ENCODE assay signal across 14 cellular contexts in genomic region chr15:65066001-65066634, GRCh38. TPM values are rescaled to one million over a fixed set of nuclear protein-coding genes. Genes with fewer than 3 reads are reported as not detected.
A peak's percentile ranks its signal among the peaks of the same experiment; 100 is the strongest.
DNase-seq lines count a peak whose midpoint lies in the region; ATAC-seq and TF ChIP-seq lines count a peak whose summit lies in the region.
"Had no signal": no experiment of that assay in that cellular context is flagged by ENCODE, and none has a peak within 500 bp of the region (broad histone marks: within the 10 kb centered on the region; RNA-seq: fewer than 3 reads in every experiment).

No MANE protein-coding gene starts in this region.

- CTCF ChIA-PET in MCF 10A (lab: Yijun Ruan, JAX), result interaction anchor here (0.7 to 1.0 kb wide), 4 partner anchors 11 to 37 kb away, joined by 3 to 6 read pairs (median 4); no protein-coding TSS in a partner anchor

- H3K9me3 Mint-ChIP-seq in MCF 10A (ENCODE audit: unreplicated experiment) (no peaks in the 10 kb centered on the region), type B pancreatic cell (no peaks in the 10 kb centered on the region), endothelial cell (ENCODE audit: unreplicated experiment) (no peaks in the 10 kb centered on the region)

- H3K27ac ChIP-seq in breast epithelium (peak overlapping the region; percentile 76 to 96), muscle layer of colon (ENCODE audit: low read depth, low read length) (peak overlapping the region; percentile 89)
- H3K27ac ChIP-seq: epithelial cell of prostate, PC-9 had no signal

- H3K4me1 ChIP-seq in breast epithelium, result no peaks in the 10 kb centered on the region
- H3K4me1 ChIP-seq in muscle layer of colon (ENCODE audit: insufficient read depth, low read length), result peaks cover 48% of the 10 kb centered on the region

- TF ChIP-seq CTCF in breast epithelium (IDR thresholded peaks at IDR 0.05), result no peak
- no peak for TF ChIP-seq CTCF in MCF 10A (IDR thresholded peaks at IDR 0.05; ENCODE audit: unreplicated experiment)
- TF ChIP-seq CTCF in type B pancreatic cell (conservative IDR thresholded peaks at IDR 0.05), result no peak
- no peak for TF ChIP-seq CTCF in endothelial cell (IDR thresholded peaks at IDR 0.05; ENCODE audit: unreplicated experiment)

- H3K9ac ChIP-seq in muscle layer of colon (ENCODE audit: low read length), result peak overlapping the region; percentile 84

- intact Hi-C loops in breast epithelium (cut with DNase I; ENCODE audit: low total_unique reads), result loop anchor here (2.0 kb wide), 1 partner anchor 53 kb away; no protein-coding TSS in a partner anchor
- intact Hi-C loops in MCF 10A (cut with micrococcal nuclease), result no loop called here

- H3K4me3 ChIP-seq in breast epithelium (peak overlapping the region in 2 of 3 donors; percentile 61 to 86), muscle layer of colon (ENCODE audit: low read depth in 1 of 2, low read length in 2 of 2) (peak overlapping the region in 1 of 2 donors; percentile 86)
- H3K4me3 ChIP-seq: PC-9, thyroid gland had no signal

- TF ChIP-seq POLR2A in breast epithelium (IDR thresholded peaks at IDR 0.05), result no peak

- H3K27ac Mint-ChIP-seq in MCF 10A (ENCODE audit: low read depth, unreplicated experiment) (no peak overlapping the region), type B pancreatic cell (peak overlapping the region; percentile 32), endothelial cell (ENCODE audit: unreplicated experiment) (no peak overlapping the region)

- H3K27me3 Mint-ChIP-seq in MCF 10A (ENCODE audit: insufficient read depth, unreplicated experiment) (peaks cover 35% of the 10 kb centered on the region), type B pancreatic cell (peaks cover 42% of the 10 kb centered on the region), endothelial cell (ENCODE audit: unreplicated experiment) (peaks cover 5% of the 10 kb centered on the region)

- BruUV-seq in MCF 10A (replicated peaks; lab: Mats Ljungman, UMichigan), result no TSS peak

- ATAC-seq in HG03196 (IDR thresholded peaks at IDR 0.05; ENCODE audit: unreplicated experiment), result no peak

- no peaks in the 10 kb centered on the region for H3K36me3 ChIP-seq in breast epithelium
- peaks cover 21% of the 10 kb centered on the region for H3K36me3 ChIP-seq in muscle layer of colon (ENCODE audit: insufficient read depth, low read length)
- H3K36me3 ChIP-seq: thyroid gland had no signal

- DNase-seq in breast epithelium (ENCODE audit: low spot score in 2 of 2) (no peak), MCF 10A (ENCODE audit: unreplicated experiment) (no peak), dermis blood vessel endothelial cell (peak; percentile 14), type B pancreatic cell (ENCODE audit: extremely low spot score, unreplicated experiment) (no peak), NCI-H2107 (lab: John Stamatoyannopoulos, UW) (no peak), endothelial cell (ENCODE audit: low spot score) (no peak)
- DNase-seq: activated CD4-positive, alpha-beta T cell treated with anti-CD3 and anti-CD28 coated beads, Interleukin-2, amount 50 U/mL, for 1 hour; PC-9; thyroid gland had no signal

- H3K36me3 Mint-ChIP-seq in MCF 10A (ENCODE audit: insufficient read depth, unreplicated experiment), result no peaks in the 10 kb centered on the region
- H3K36me3 Mint-ChIP-seq in type B pancreatic cell, result no peaks in the 10 kb centered on the region
- no peaks in the 10 kb centered on the region for H3K36me3 Mint-ChIP-seq in endothelial cell (ENCODE audit: low read depth, unreplicated experiment)

- H3K27me3 ChIP-seq in breast epithelium (no peaks in the 10 kb centered on the region), muscle layer of colon (ENCODE audit: control insufficient read depth in 1 of 2, insufficient read depth in 2 of 2, low read length in 2 of 2) (no peaks in the 10 kb centered on the region)
- H3K27me3 ChIP-seq: thyroid gland had no signal

- no peak overlapping the region for H3K4me3 Mint-ChIP-seq in MCF 10A (ENCODE audit: unreplicated experiment)
- H3K4me3 Mint-ChIP-seq in type B pancreatic cell, result no peak overlapping the region
- H3K4me3 Mint-ChIP-seq in endothelial cell (ENCODE audit: unreplicated experiment), result no peak overlapping the region

- H3K4me1 Mint-ChIP-seq in MCF 10A (ENCODE audit: insufficient read depth, unreplicated experiment) (peaks cover 6% of the 10 kb centered on the region), type B pancreatic cell (ENCODE audit: unreplicated experiment) (peaks cover 15% of the 10 kb centered on the region), endothelial cell (ENCODE audit: unreplicated experiment) (peaks cover 2% of the 10 kb centered on the region)

- POLR2A ChIA-PET in MCF 10A (lab: Yijun Ruan, JAX), result interaction anchor here (0.6 to 0.7 kb wide), 2 partner anchors 66 to 215 kb away, joined by 3 to 4 read pairs; no protein-coding TSS in a partner anchor

- H3K9me3 ChIP-seq in breast epithelium (no peaks in the 10 kb centered on the region), muscle layer of colon (ENCODE audit: low read length) (no peaks in the 10 kb centered on the region)
- H3K9me3 ChIP-seq: thyroid gland had no signal

RNA-seq across cellular contexts. Expression of gene RASL12, which starts 1.7 kb away (rescaled TPM):
- 10 to 100 TPM; 12.6 to 20.6 (median 20.3) TPM for total RNA-seq in breast epithelium
- not detected in 2 replicates for total RNA-seq in MCF 10A (2022)
- not detected in 2 replicates for total RNA-seq in dermis blood vessel endothelial cell
- total RNA-seq in type B pancreatic cell (ENCODE audit: low replicate concordance), result 0.33 and 4.0 TPM in 2 replicates
- total RNA-seq in endothelial cell (ENCODE audit: unreplicated experiment), result 0.69 TPM
- total RNA-seq: PC-9; T-helper 1 cell treated with Interleukin-12 subunit alpha and Interleukin-12 subunit beta and Interleukin-4 antibody, amounts not matched to agents 30 ng/mL and 1 ng/mL, for 36 hours had no signal

RNA-seq across cellular contexts. Expression of gene KBTBD13, which starts 10.4 kb away (rescaled TPM):
- under 1 TPM in 2 of 3 donors, not detected in 1; 0.15 to 0.33 TPM for total RNA-seq in breast epithelium
- not detected in 2 replicates for total RNA-seq in MCF 10A (2022)
- not detected in 2 replicates for total RNA-seq in dermis blood vessel endothelial cell
- not detected in 2 replicates for total RNA-seq in type B pancreatic cell (ENCODE audit: low replicate concordance)
- not detected for total RNA-seq in endothelial cell (ENCODE audit: unreplicated experiment)
- total RNA-seq: PC-9; T-helper 1 cell treated with Interleukin-12 subunit alpha and Interleukin-12 subunit beta and Interleukin-4 antibody, amounts not matched to agents 30 ng/mL and 1 ng/mL, for 36 hours; thyroid gland had no signal

RNA-seq across cellular contexts. Expression of gene SLC51B, which starts 20.9 kb away (rescaled TPM):
- total RNA-seq in breast epithelium (not detected), MCF 10A (2022) (not detected in 2 replicates), dermis blood vessel endothelial cell (not detected in 2 replicates), type B pancreatic cell (ENCODE audit: low replicate concordance) (1.2 and 5.7 TPM in 2 replicates), endothelial cell (ENCODE audit: unreplicated experiment) (not detected)
- total RNA-seq: myocyte; PC-9; T-helper 1 cell treated with Interleukin-12 subunit alpha and Interleukin-12 subunit beta and Interleukin-4 antibody, amounts not matched to agents 30 ng/mL and 1 ng/mL, for 36 hours; thyroid gland had no signal

RNA-seq across cellular contexts. Expression of gene MTFMT, which starts 36.7 kb away (rescaled TPM):
- total RNA-seq in breast epithelium (10 to 100 TPM; 23.7 to 28.5 (median 28.4) TPM), MCF 10A (2022) (14.9 and 15.9 TPM in 2 replicates), dermis blood vessel endothelial cell (29.8 and 34.8 TPM in 2 replicates), type B pancreatic cell (ENCODE audit: low replicate concordance) (19.2 and 19.5 TPM in 2 replicates), endothelial cell (ENCODE audit: unreplicated experiment) (10.6 TPM)

RNA-seq across cellular contexts. Expression of gene UBAP1L, which starts 48.9 kb away (rescaled TPM):
- 1 to 10 TPM; 3.7 to 10.0 (median 7.2) TPM for total RNA-seq in breast epithelium
- 3.0 and 3.5 TPM in 2 replicates for total RNA-seq in MCF 10A (2022)
- total RNA-seq in dermis blood vessel endothelial cell, result 1.6 and 2.7 TPM in 2 replicates
- total RNA-seq in type B pancreatic cell (ENCODE audit: low replicate concordance), result 2.6 and 6.0 TPM in 2 replicates
- 1.8 TPM for total RNA-seq in endothelial cell (ENCODE audit: unreplicated experiment)
